1 cellular context compared by ENCODE assay signal in the genomic region with DNA sequence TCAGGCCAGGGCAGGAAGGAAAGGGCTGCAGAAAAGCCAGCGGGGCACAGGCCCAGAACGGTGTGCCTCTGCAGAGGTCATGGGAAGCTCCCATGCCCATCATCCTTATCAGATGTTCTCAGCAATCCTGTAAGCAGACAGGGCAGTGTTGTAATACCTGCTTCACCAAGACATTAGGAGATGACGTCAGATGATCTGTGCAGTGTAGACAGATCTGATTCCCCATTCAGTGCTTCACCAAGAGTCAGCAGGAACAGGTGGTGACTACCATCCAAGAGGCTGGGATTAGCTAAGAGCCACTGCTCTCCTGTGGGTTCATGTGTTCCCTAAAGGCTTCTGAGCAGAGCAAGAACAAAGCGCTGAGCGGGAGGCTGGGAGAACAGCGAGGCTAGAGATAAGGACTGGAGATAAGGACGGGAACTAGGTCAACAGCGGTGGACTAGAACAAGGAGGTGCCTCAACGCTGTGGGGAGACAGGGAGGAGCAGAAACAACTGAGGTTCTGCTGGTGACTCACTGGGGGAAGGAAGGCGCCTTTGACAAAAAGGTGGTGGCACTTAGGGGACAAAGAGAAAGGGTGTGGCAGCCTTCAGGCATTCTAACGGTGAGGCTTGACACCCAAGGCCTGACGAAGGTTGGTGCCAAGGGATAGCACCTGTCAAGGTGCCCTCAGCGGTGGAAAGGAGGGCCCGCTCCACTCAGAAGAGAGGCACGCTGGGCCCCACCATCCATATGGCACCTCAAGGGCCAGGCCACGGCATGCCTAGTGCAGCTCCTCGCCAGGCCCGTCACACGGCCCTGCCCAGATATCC.
TF ChIP-seq lines count a peak whose summit lies in the region.

No MANE protein-coding gene starts in this region.

TF ChIP-seq in K562, 482 proteins besides CTCF, POLR2A, EP300 and RAD21 (continued from another document and continues in another):
- TF ChIP-seq RNF2 (IDR thresholded peaks at IDR 0.05), result peak; percentile 35; the same call in 1 of the 2 replicates
- no peak for TF ChIP-seq ZNF212 (CRISPR knock-in tag; IDR thresholded peaks at IDR 0.05)
- TF ChIP-seq PML (IDR thresholded peaks at IDR 0.05; ENCODE audit: low read length), result peak; percentile 26; the same call in 1 of the 2 replicates
- peak; percentile 76; the same call in 1 of the 2 replicates for TF ChIP-seq EHMT2 (IDR thresholded peaks at IDR 0.05)
- TF ChIP-seq RCOR1 (IDR thresholded peaks at IDR 0.05; ENCODE audit: borderline replicate concordance in 1 of 2, low read depth in 2 of 2, low read length in 2 of 2), result peak in 1 of 2 experiments; percentile 86; a peak in 2 of 4 replicates
- peak; percentile 86 for TF ChIP-seq LEF1 (IDR thresholded peaks at IDR 0.05)
- TF ChIP-seq SMAD3 (CRISPR knock-in tag; conservative IDR thresholded peaks at IDR 0.05), result no peak
- no peak for TF ChIP-seq MCM5 (IDR thresholded peaks at IDR 0.05; ENCODE audit: low read depth)
- TF ChIP-seq ZFX (CRISPR knock-in tag; IDR thresholded peaks at IDR 0.05), result peak; percentile 9; the same call in 1 of the 2 replicates
- TF ChIP-seq, protein P1, sequence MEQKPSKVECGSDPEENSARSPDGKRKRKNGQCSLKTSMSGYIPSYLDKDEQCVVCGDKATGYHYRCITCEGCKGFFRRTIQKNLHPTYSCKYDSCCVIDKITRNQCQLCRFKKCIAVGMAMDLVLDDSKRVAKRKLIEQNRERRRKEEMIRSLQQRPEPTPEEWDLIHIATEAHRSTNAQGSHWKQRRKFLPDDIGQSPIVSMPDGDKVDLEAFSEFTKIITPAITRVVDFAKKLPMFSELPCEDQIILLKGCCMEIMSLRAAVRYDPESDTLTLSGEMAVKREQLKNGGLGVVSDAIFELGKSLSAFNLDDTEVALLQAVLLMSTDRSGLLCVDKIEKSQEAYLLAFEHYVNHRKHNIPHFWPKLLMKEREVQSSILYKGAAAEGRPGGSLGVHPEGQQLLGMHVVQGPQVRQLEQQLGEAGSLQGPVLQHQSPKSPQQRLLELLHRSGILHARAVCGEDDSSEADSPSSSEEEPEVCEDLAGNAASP (IDR thresholded peaks at IDR 0.05), result no peak
- 0 out of 2 replicates have a peak, but pooled peaks have one; percentile 23 for TF ChIP-seq TARDBP (IDR thresholded peaks at IDR 0.05)
- TF ChIP-seq EGR1 (conservative IDR thresholded peaks at IDR 0.05), result no peak
- no peak for TF ChIP-seq MXI1 (IDR thresholded peaks at IDR 0.05; ENCODE audit: low read depth, low read length)
- TF ChIP-seq ZSCAN29 (IDR thresholded peaks at IDR 0.05), result peak; percentile 90
- TF ChIP-seq CBX3 (IDR thresholded peaks at IDR 0.05; ENCODE audit: borderline replicate concordance in 1 of 2, low read length in 2 of 2), result 0 out of 3 replicates have a peak, but pooled peaks of 1 of the 2 experiments have one; percentile 64
- TF ChIP-seq, protein P2, sequence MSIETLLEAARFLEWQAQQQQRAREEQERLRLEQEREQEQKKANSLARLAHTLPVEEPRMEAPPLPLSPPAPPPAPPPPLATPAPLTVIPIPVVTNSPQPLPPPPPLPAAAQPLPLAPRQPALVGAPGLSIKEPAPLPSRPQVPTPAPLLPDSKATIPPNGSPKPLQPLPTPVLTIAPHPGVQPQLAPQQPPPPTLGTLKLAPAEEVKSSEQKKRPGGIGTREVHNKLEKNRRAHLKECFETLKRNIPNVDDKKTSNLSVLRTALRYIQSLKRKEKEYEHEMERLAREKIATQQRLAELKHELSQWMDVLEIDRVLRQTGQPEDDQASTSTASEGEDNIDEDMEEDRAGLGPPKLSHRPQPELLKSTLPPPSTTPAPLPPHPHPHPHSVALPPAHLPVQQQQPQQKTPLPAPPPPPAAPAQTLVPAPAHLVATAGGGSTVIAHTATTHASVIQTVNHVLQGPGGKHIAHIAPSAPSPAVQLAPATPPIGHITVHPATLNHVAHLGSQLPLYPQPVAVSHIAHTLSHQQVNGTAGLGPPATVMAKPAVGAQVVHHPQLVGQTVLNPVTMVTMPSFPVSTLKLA (conservative IDR thresholded peaks at IDR 0.05), result peak in 1 of 2 experiments; percentile 55; a peak in 2 of 4 replicates
- TF ChIP-seq ILF3 (IDR thresholded peaks at IDR 0.05; ENCODE audit: borderline replicate concordance), result no peak
- TF ChIP-seq MEIS2 (IDR thresholded peaks at IDR 0.05; ENCODE audit: partially characterized antibody), result peak; percentile 63
- 0 out of 2 replicates have a peak, but pooled peaks have one; percentile 60 for TF ChIP-seq KDM2B (CRISPR knock-in tag; IDR thresholded peaks at IDR 0.05)
- peak; percentile 93 for TF ChIP-seq DPF2 (IDR thresholded peaks at IDR 0.05)
- peak in 1 of 2 experiments; percentile 53; a peak in 1 of 4 replicates for TF ChIP-seq TRIM24 (IDR thresholded peaks at IDR 0.05)
- TF ChIP-seq, protein P3, sequence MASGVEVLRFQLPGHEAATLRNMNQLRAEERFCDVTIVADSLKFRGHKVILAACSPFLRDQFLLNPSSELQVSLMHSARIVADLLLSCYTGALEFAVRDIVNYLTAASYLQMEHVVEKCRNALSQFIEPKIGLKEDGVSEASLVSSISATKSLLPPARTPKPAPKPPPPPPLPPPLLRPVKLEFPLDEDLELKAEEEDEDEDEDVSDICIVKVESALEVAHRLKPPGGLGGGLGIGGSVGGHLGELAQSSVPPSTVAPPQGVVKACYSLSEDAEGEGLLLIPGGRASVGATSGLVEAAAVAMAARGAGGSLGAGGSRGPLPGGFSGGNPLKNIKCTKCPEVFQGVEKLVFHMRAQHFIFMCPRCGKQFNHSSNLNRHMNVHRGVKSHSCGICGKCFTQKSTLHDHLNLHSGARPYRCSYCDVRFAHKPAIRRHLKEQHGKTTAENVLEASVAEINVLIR (CRISPR knock-in tag; IDR thresholded peaks at IDR 0.05), result peak; percentile 11; the same call in 1 of the 2 replicates
- 0 out of 2 replicates have a peak, but pooled peaks have one; percentile 24 for TF ChIP-seq ZNF76 (CRISPR knock-in tag; IDR thresholded peaks at IDR 0.05; ENCODE audit: borderline replicate concordance)
- TF ChIP-seq PATZ1 (CRISPR knock-in tag; IDR thresholded peaks at IDR 0.05; ENCODE audit: borderline replicate concordance), result 0 out of 2 replicates have a peak, but pooled peaks have one; percentile 46
- TF ChIP-seq MAZ (CRISPR knock-in tag; conservative IDR thresholded peaks at IDR 0.05 in 1 of 2, IDR thresholded peaks at IDR 0.05 in 1 of 2), result peak in 1 of 2 experiments; percentile 67; a peak in 3 of 4 replicates
- no peak for TF ChIP-seq RFX1 (IDR thresholded peaks at IDR 0.05)
- TF ChIP-seq, protein P4, sequence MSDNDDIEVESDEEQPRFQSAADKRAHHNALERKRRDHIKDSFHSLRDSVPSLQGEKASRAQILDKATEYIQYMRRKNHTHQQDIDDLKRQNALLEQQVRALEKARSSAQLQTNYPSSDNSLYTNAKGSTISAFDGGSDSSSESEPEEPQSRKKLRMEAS (CRISPR knock-in tag; IDR thresholded peaks at IDR 0.05), result peak; percentile 83
- peak; percentile 85 for TF ChIP-seq ESRRA (IDR thresholded peaks at IDR 0.05; ENCODE audit: borderline replicate concordance, low read depth)
- TF ChIP-seq ZNF830 (CRISPR knock-in tag; IDR thresholded peaks at IDR 0.05), result 0 out of 2 replicates have a peak, but pooled peaks have one; percentile 43
- peak; percentile 86 for TF ChIP-seq FOSL1 (tag; conservative IDR thresholded peaks at IDR 0.05)
- TF ChIP-seq, protein P5, sequence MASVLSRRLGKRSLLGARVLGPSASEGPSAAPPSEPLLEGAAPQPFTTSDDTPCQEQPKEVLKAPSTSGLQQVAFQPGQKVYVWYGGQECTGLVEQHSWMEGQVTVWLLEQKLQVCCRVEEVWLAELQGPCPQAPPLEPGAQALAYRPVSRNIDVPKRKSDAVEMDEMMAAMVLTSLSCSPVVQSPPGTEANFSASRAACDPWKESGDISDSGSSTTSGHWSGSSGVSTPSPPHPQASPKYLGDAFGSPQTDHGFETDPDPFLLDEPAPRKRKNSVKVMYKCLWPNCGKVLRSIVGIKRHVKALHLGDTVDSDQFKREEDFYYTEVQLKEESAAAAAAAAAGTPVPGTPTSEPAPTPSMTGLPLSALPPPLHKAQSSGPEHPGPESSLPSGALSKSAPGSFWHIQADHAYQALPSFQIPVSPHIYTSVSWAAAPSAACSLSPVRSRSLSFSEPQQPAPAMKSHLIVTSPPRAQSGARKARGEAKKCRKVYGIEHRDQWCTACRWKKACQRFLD (CRISPR knock-in tag; IDR thresholded peaks at IDR 0.05), result 0 out of 2 replicates have a peak, but pooled peaks have one; percentile 13
- no peak for TF ChIP-seq ZNF589 (CRISPR knock-in tag; IDR thresholded peaks at IDR 0.05; ENCODE audit: low read depth)
- TF ChIP-seq FOXK2 (conservative IDR thresholded peaks at IDR 0.05 in 1 of 2, IDR thresholded peaks at IDR 0.05 in 1 of 2; ENCODE audit: low read depth in 2 of 2), result peak; percentile 92 to 94
- 0 out of 2 replicates have a peak, but pooled peaks have one; percentile 46 for TF ChIP-seq CCAR2 (IDR thresholded peaks at IDR 0.05; ENCODE audit: low read depth, low read length)
- TF ChIP-seq MYNN (IDR thresholded peaks at IDR 0.05), result peak; percentile 55
- no peak for TF ChIP-seq MYNN (CRISPR knock-in tag; IDR thresholded peaks at IDR 0.05)
- TF ChIP-seq, protein P6, sequence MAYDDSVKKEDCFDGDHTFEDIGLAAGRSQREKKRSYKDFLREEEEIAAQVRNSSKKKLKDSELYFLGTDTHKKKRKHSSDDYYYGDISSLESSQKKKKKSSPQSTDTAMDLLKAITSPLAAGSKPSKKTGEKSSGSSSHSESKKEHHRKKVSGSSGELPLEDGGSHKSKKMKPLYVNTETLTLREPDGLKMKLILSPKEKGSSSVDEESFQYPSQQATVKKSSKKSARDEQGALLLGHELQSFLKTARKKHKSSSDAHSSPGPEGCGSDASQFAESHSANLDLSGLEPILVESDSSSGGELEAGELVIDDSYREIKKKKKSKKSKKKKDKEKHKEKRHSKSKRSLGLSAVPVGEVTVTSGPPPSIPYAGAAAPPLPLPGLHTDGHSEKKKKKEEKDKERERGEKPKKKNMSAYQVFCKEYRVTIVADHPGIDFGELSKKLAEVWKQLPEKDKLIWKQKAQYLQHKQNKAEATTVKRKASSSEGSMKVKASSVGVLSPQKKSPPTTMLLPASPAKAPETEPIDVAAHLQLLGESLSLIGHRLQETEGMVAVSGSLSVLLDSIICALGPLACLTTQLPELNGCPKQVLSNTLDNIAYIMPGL (CRISPR knock-in tag; IDR thresholded peaks at IDR 0.05), result 0 out of 2 replicates have a peak, but pooled peaks have one; percentile 42
- no peak for TF ChIP-seq BRF1 (IDR thresholded peaks at IDR 0.05; ENCODE audit: borderline replicate concordance, extremely low read depth, insufficient read length)
- TF ChIP-seq L3MBTL2 (IDR thresholded peaks at IDR 0.05), result peak; percentile 73
- TF ChIP-seq, protein P7, sequence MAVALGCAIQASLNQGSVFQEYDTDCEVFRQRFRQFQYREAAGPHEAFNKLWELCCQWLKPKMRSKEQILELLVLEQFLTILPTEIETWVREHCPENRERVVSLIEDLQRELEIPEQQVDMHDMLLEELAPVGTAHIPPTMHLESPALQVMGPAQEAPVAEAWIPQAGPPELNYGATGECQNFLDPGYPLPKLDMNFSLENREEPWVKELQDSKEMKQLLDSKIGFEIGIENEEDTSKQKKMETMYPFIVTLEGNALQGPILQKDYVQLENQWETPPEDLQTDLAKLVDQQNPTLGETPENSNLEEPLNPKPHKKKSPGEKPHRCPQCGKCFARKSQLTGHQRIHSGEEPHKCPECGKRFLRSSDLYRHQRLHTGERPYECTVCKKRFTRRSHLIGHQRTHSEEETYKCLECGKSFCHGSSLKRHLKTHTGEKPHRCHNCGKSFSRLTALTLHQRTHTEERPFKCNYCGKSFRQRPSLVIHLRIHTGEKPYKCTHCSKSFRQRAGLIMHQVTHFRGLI (CRISPR knock-in tag; IDR thresholded peaks at IDR 0.05), result no peak
- TF ChIP-seq MTF1 (CRISPR knock-in tag; IDR thresholded peaks at IDR 0.05; ENCODE audit: borderline replicate concordance), result no peak
- TF ChIP-seq E2F8 (IDR thresholded peaks at IDR 0.05; ENCODE audit: low read depth, partially characterized antibody), result peak; percentile 53
- peak; percentile 49 for TF ChIP-seq HNRNPLL (IDR thresholded peaks at IDR 0.05; ENCODE audit: low read depth, low read length, poor library complexity, severe bottlenecking)
- peak; percentile 23; the same call in 1 of the 2 replicates for TF ChIP-seq MAFF (IDR thresholded peaks at IDR 0.05; ENCODE audit: low read length)
- TF ChIP-seq, protein P8, sequence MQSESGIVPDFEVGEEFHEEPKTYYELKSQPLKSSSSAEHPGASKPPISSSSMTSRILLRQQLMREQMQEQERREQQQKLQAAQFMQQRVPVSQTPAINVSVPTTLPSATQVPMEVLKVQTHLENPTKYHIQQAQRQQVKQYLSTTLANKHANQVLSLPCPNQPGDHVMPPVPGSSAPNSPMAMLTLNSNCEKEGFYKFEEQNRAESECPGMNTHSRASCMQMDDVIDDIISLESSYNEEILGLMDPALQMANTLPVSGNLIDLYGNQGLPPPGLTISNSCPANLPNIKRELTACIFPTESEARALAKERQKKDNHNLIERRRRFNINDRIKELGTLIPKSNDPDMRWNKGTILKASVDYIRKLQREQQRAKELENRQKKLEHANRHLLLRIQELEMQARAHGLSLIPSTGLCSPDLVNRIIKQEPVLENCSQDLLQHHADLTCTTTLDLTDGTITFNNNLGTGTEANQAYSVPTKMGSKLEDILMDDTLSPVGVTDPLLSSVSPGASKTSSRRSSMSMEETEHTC (IDR thresholded peaks at IDR 0.05), result peak; percentile 47; the same call in 1 of the 2 replicates
